Comparison of ENCODE assay signal across 1 cellular context in the genomic region with DNA sequence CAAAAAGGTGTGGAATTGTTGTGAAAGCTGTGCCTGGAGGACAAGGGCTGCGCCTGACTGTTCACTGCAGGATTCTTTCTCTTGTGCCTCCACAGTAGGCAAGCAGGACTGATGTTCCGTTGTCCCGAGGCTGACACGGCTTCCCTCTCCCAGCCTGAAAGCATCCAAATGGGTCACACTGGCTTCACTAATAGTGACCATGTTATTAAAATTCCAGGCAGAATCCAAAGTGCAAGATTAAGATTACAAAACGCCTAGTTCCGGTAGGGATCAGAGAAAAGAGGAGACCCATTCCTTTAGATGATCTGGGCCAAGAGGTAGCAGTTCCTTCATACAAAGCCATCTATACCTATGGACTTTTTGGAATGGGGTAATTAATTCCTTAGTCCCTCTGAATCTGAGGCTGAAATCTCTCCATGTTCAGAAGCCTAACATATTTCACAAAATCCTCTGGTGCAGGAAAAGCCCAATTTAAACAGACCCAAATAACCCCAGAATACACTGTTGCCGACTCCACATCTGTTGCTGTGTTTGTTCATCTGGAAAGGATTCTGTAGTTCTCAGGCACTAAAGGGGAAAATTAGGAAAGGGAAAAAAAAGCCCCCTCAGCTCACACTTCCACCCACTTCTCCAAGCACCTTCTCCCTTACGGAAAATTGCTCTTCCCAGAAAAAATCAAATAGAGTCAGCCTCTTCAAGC.
TF ChIP-seq lines count a peak whose summit lies in the region.

No MANE protein-coding gene starts in this region.

TF ChIP-seq in HepG2, 621 proteins besides CTCF, POLR2A, EP300 and RAD21 (continued from another document):
- TF ChIP-seq ZNF407 (CRISPR knock-in tag; IDR thresholded peaks at IDR 0.05; ENCODE audit: not compliant biosample characterization): no peak
- TF ChIP-seq SRSF9 (IDR thresholded peaks at IDR 0.05; ENCODE audit: borderline replicate concordance, insufficient read depth, low read depth, low read length, poor library complexity, severe bottlenecking): no peak
- no peak for TF ChIP-seq ZNF644 (CRISPR knock-in tag; IDR thresholded peaks at IDR 0.05; ENCODE audit: low read depth)
- no peak for TF ChIP-seq AGO2 (optimal IDR thresholded peaks at IDR 0.05; ENCODE audit: low read depth, low read length)
- TF ChIP-seq, protein P1, sequence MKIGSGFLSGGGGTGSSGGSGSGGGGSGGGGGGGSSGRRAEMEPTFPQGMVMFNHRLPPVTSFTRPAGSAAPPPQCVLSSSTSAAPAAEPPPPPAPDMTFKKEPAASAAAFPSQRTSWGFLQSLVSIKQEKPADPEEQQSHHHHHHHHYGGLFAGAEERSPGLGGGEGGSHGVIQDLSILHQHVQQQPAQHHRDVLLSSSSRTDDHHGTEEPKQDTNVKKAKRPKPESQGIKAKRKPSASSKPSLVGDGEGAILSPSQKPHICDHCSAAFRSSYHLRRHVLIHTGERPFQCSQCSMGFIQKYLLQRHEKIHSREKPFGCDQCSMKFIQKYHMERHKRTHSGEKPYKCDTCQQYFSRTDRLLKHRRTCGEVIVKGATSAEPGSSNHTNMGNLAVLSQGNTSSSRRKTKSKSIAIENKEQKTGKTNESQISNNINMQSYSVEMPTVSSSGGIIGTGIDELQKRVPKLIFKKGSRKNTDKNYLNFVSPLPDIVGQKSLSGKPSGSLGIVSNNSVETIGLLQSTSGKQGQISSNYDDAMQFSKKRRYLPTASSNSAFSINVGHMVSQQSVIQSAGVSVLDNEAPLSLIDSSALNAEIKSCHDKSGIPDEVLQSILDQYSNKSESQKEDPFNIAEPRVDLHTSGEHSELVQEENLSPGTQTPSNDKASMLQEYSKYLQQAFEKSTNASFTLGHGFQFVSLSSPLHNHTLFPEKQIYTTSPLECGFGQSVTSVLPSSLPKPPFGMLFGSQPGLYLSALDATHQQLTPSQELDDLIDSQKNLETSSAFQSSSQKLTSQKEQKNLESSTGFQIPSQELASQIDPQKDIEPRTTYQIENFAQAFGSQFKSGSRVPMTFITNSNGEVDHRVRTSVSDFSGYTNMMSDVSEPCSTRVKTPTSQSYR (CRISPR knock-in tag; IDR thresholded peaks at IDR 0.05; ENCODE audit: borderline replicate concordance): no peak
- no peak for TF ChIP-seq EHMT2 (IDR thresholded peaks at IDR 0.05; ENCODE audit: borderline replicate concordance, low read depth, low read length)
- TF ChIP-seq, protein P2, sequence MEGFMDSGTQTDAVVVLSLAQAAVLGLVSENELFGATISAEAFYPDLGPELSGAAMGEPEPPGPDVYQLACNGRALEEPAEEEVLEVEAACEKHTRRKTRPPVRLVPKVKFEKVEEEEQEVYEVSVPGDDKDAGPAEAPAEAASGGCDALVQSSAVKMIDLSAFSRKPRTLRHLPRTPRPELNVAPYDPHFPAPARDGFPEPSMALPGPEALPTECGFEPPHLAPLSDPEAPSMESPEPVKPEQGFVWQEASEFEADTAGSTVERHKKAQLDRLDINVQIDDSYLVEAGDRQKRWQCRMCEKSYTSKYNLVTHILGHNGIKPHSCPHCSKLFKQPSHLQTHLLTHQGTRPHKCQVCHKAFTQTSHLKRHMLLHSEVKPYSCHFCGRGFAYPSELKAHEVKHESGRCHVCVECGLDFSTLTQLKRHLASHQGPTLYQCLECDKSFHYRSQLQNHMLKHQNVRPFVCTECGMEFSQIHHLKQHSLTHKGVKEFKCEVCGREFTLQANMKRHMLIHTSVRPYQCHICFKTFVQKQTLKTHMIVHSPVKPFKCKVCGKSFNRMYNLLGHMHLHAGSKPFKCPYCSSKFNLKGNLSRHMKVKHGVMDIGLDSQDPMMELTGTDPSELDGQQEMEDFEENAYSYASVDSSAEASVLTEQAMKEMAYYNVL (CRISPR knock-in tag; IDR thresholded peaks at IDR 0.05; ENCODE audit: borderline replicate concordance): no peak
- no peak for TF ChIP-seq KMT2A (CRISPR knock-in tag; IDR thresholded peaks at IDR 0.05)
- no peak for TF ChIP-seq DMAP1 (CRISPR knock-in tag; IDR thresholded peaks at IDR 0.05)
- TF ChIP-seq ZNF564 (CRISPR knock-in tag; IDR thresholded peaks at IDR 0.05): no peak
- no peak for TF ChIP-seq CERS6 (CRISPR knock-in tag; IDR thresholded peaks at IDR 0.05)
- no peak for TF ChIP-seq ARID4A (CRISPR knock-in tag; IDR thresholded peaks at IDR 0.05; ENCODE audit: borderline replicate concordance)
